8 cellular contexts compared by ENCODE assay signal in genomic region chr11:105609341-105609781, GRCh38. TPM values are rescaled to one million over a fixed set of nuclear protein-coding genes. Genes with fewer than 3 reads are reported as not detected.
DNase-seq lines count a peak whose midpoint lies in the region; ATAC-seq, FAIRE-seq and TF ChIP-seq lines count a peak whose summit lies in the region.

No MANE protein-coding gene starts in this region.

- H3K9me3 Mint-ChIP-seq in activated T-cell treated with anti-CD3 and anti-CD28 coated beads, Interleukin-2, amount 50 U/mL, for 4 hours, result peaks cover 3% of the 10 kb centered on the region

- 9% methylated on average over 7 of the region's 7 CpGs for WGBS in GM12878 (ENCODE audit: insufficient coverage, insufficient replicate concordance, low lambda C conversion rate, missing lambda C conversion rate)

- H3K79me2 ChIP-seq in GM12878 (ENCODE audit: control insufficient read depth, insufficient read depth, low read length), result no peaks in the 10 kb centered on the region

- peaks cover 18% of the 10 kb centered on the region for H3K4me1 Mint-ChIP-seq in activated T-cell treated with anti-CD3 and anti-CD28 coated beads, Interleukin-2, amount 50 U/mL, for 4 hours (ENCODE audit: low read depth)

- no peak overlapping the region for H3K4me3 ChIP-seq in GM12878

- in situ Hi-C loops in GM12878 (cut with MboI), result no loop called here

- SMC1A ChIA-PET in GM12878 (lab: Charles Lee; ENCODE audit: uncharacterized antibody, unreplicated experiment), result no interaction called here

- H3K27ac ChIP-seq in GM12878 (ENCODE audit: control insufficient read depth, insufficient read depth), result no peak overlapping the region

- H3K4me1 ChIP-seq in GM12878 (ENCODE audit: control insufficient read depth, insufficient read depth, low read length), result no peaks in the 10 kb centered on the region

- 0 out of 2 replicates have a peak, but pooled peaks have one; percentile 28 for TF ChIP-seq RAD21 in GM12878 (IDR thresholded peaks at IDR 0.05; ENCODE audit: insufficient read depth, low read depth, low read length)

- POLR2A ChIA-PET in GM12878 (lab: Charles Lee), result no interaction called here

- H2AFZ ChIP-seq in GM12878 (ENCODE audit: control insufficient read depth, low read depth, low read length), result no peak overlapping the region

- H3K27me3 ChIP-seq in GM12878 (replicated peaks in 1 of 2; ENCODE audit: control insufficient read depth in 2 of 2, insufficient read depth in 2 of 2, low read length in 1 of 2), result peaks cover 0 to 3% of the 10 kb centered on the region in 2 experiments; a peak in 1 of 4 replicates

- no peak overlapping the region for H3K9ac ChIP-seq in GM12878 (ENCODE audit: control insufficient read depth, insufficient read depth, low read length)

- peaks cover 51% of the 10 kb centered on the region for H3K27me3 Mint-ChIP-seq in activated T-cell treated with anti-CD3 and anti-CD28 coated beads, Interleukin-2, amount 50 U/mL, for 4 hours (ENCODE audit: low read depth)

- peak overlapping the region; percentile 5 for H3K4me3 Mint-ChIP-seq in activated T-cell treated with anti-CD3 and anti-CD28 coated beads, Interleukin-2, amount 50 U/mL, for 4 hours

- H3K36me3 Mint-ChIP-seq in activated T-cell treated with anti-CD3 and anti-CD28 coated beads, Interleukin-2, amount 50 U/mL, for 4 hours (ENCODE audit: insufficient read depth), result no peaks in the 10 kb centered on the region

- TF ChIP-seq EP300 in GM12878 (IDR thresholded peaks at IDR 0.05; ENCODE audit: borderline replicate concordance in 1 of 2, control insufficient read depth in 1 of 2, low read depth in 2 of 2, low read length in 2 of 2), result no peak

- no peaks in the 10 kb centered on the region for H3K36me3 ChIP-seq in GM12878 (ENCODE audit: control insufficient read depth in 2 of 2, insufficient read depth in 2 of 2, low read length in 1 of 2)

- DNase-seq in activated T-cell treated with anti-CD3 and anti-CD28 coated beads, Interleukin-2, amount 50 U/mL, for 4 hours, result no peak
- DNase-seq in activated T-cell treated with anti-CD3 and anti-CD28 coated beads for 4 hours (no peak), HCEC 1CT (peak; percentile 30), NCI-H1417 (lab: John Stamatoyannopoulos, UW) (peak in 2 of 3 experiments; percentile 46 to 72), GM12878 (ENCODE audit: low read depth, low spot score) (no peak), lung microvascular endothelial cell (ENCODE audit: low read depth in 2 of 2) (peak; percentile 31 to 39), RCC 7860 (ENCODE audit: low spot score) (no peak)

- no peak overlapping the region for H3K4me2 ChIP-seq in GM12878 (ENCODE audit: control insufficient read depth, insufficient read depth)

- CTCF ChIA-PET in GM12878 (lab: Yijun Ruan, JAX), result no interaction called here

- H4K20me1 ChIP-seq in GM12878 (ENCODE audit: control insufficient read depth, insufficient read depth), result no peaks in the 10 kb centered on the region

- peak; percentile 35 to 43 for ATAC-seq in activated T-cell treated with anti-CD3 and anti-CD28 coated beads, Interleukin-2, amount 50 U/mL, for 4 hours
- ATAC-seq in GM12878, result peak; percentile 83
- ATAC-seq in GM19455 (IDR thresholded peaks at IDR 0.05; ENCODE audit: unreplicated experiment), result no peak

- no TSS peak for BruUV-seq in GM12878 (replicated peaks; lab: Mats Ljungman, UMichigan)

- FAIRE-seq in GM12878 (lab: Jason Lieb, UNC) (no peak), RCC 7860 (lab: Jason Lieb, UNC) (no peak)

- RAD21 ChIA-PET in GM12878 (lab: Charles Lee; ENCODE audit: unreplicated experiment), result no interaction called here

- intact Hi-C loops in GM12878 (cut with micrococcal nuclease; ENCODE audit: unreplicated experiment), result loop anchor here (1.0 kb wide), 1 partner anchor 253 kb away; no protein-coding TSS in a partner anchor

- no peaks in the 10 kb centered on the region for H3K9me3 ChIP-seq in GM12878 (replicated peaks; ENCODE audit: control insufficient read depth, insufficient read depth, low read length)

- peak; percentile 28 to 33 (median 29); a peak in 4 of 6 replicates for TF ChIP-seq CTCF in GM12878 (IDR thresholded peaks at IDR 0.05 in 2 of 3, conservative IDR thresholded peaks at IDR 0.05 in 1 of 3; ENCODE audit: control insufficient read depth in 2 of 3, extremely low read depth in 1 of 3, insufficient read depth in 1 of 3, low read depth in 3 of 3, low read length in 3 of 3)

- no peak for TF ChIP-seq POLR2A in GM12878 (IDR thresholded peaks at IDR 0.05; ENCODE audit: low read depth, low read length)

TF ChIP-seq in GM12878, 131 proteins besides CTCF, POLR2A, EP300 and RAD21:
- TF ChIP-seq MXI1 (IDR thresholded peaks at IDR 0.05; ENCODE audit: low read depth, low read length), result no peak
- no peak for TF ChIP-seq JUNB (IDR thresholded peaks at IDR 0.05)
- no peak for TF ChIP-seq CEBPZ (IDR thresholded peaks at IDR 0.05; ENCODE audit: low read depth, low read length)
- no peak for TF ChIP-seq IRF5 (IDR thresholded peaks at IDR 0.05; ENCODE audit: borderline replicate concordance)
- TF ChIP-seq POLR2AphosphoS5 (IDR thresholded peaks at IDR 0.05; ENCODE audit: low read length), result no peak
- TF ChIP-seq CREM (IDR thresholded peaks at IDR 0.05; ENCODE audit: low read depth), result no peak
- TF ChIP-seq NRF1 (conservative IDR thresholded peaks at IDR 0.05; ENCODE audit: low read depth, low read length), result no peak
- peak; percentile 31; the same call in 1 of the 2 replicates for TF ChIP-seq SMC3 (IDR thresholded peaks at IDR 0.05; ENCODE audit: borderline replicate concordance, low read length)
- TF ChIP-seq BHLHE40 (IDR thresholded peaks at IDR 0.05; ENCODE audit: borderline replicate concordance in 1 of 2, low read depth in 2 of 2, low read length in 1 of 2), result no peak
TF ChIP-seq in GM12878: peak in this region for 1.

RNA-seq across cellular contexts. Expression of gene GRIA4, which starts 0.5 kb away (rescaled TPM):
- not detected for total RNA-seq in activated T-cell treated with anti-CD3 and anti-CD28 coated beads, Interleukin-2, amount 50 U/mL, for 4 hours
- total RNA-seq in GM12878 (2013; cell fraction: nucleolus; rRNA removed), result 0.27 TPM in 1 of 2 replicates, not detected in the other
- total RNA-seq in GM12878 (2014; rRNA removed) (not detected in 2 replicates), GM12878 (2014; rRNA removed; fragmentation: Illumina TruSeq; extraction: Trizol) (not detected in 2 replicates), GM12878 (2021) (not detected in 2 replicates), lung microvascular endothelial cell (not detected in 2 replicates)
- polyA plus RNA-seq in GM12878 (2011; ENCODE audit: low read depth), result not detected
- polyA plus RNA-seq in GM12878 (2011; rRNA removed) (0.04 TPM in 1 of 2 replicates, not detected in the other), GM12878 (2014; fragmentation: Illumina TruSeq; extraction: Trizol) (not detected in 2 replicates), GM12878 (2014; fragmentation: Nextera tagmentation; extraction: Ambion mirVana) (not detected), GM12878 (2014; rRNA removed) (not detected in 2 replicates), GM12878 (2016; fragmentation: Nextera tagmentation; extraction: Ambion mirVana) (not detected)
- not detected in 2 replicates for polyA plus RNA-seq in GM12878 (2011; cell fraction: cytosol; rRNA removed)
- not detected in 2 replicates for polyA plus RNA-seq in GM12878 (2011; cell fraction: nucleus; rRNA removed)
- polyA plus RNA-seq in GM12878 (2012), result 0.01 TPM in 1 of 2 replicates, not detected in the other
- polyA minus RNA-seq in GM12878 (2011; rRNA and poly(A)+ RNA removed), result not detected in 2 replicates
- polyA minus RNA-seq in GM12878 (2011; cell fraction: cytosol; rRNA and poly(A)+ RNA removed), result not detected in 2 replicates
- not detected in 2 replicates for polyA minus RNA-seq in GM12878 (2011; cell fraction: nucleus; rRNA and poly(A)+ RNA removed)

Comparison
In these comparisons a context has a peak if more than half of its experiments do, and no peak if none do; other contexts are left out.
1. DNase-seq: peak in HCEC 1CT (single experiment), NCI-H1417 (2 of 3) and lung microvascular endothelial cell (2 of 2); none in activated T-cell treated with anti-CD3 and anti-CD28 coated beads, Interleukin-2, amount 50 U/mL, for 4 hours (single experiment), activated T-cell treated with anti-CD3 and anti-CD28 coated beads for 4 hours (single experiment), GM12878 (single experiment) and RCC 7860 (single experiment).